In genomic region chr13:95256086-95256485, GRCh38 we compare ENCODE assay signal across 12 cellular contexts. TPM values are rescaled to one million over a fixed set of nuclear protein-coding genes. Genes with fewer than 3 reads are reported as not detected.
A peak's percentile ranks its signal among the peaks of the same experiment; 100 is the strongest.
DNase-seq lines count a peak whose midpoint lies in the region; ATAC-seq, FAIRE-seq and TF ChIP-seq lines count a peak whose summit lies in the region.
"Had no signal": no experiment of that assay in that cellular context is flagged by ENCODE, and none has a peak within 500 bp of the region (broad histone marks: within the 10 kb centered on the region; RNA-seq: fewer than 3 reads in every experiment).

No MANE protein-coding gene starts in this region.

- DNase-seq in EL: peak; percentile 98
- DNase-seq in RCC 7860 (ENCODE audit: low spot score): peak; percentile 98
- DNase-seq in epithelial cell of proximal tubule (ENCODE audit: low read depth): peak; percentile 98
- DNase-seq in osteoblast (ENCODE audit: insufficient read length, low spot score, missing footprints): peak; percentile 76
- no peak for DNase-seq in activated naive CD8-positive, alpha-beta T cell treated with anti-CD3 and anti-CD28 coated beads, Interleukin-2, amount 50 U/mL, for 24 hours
- DNase-seq in SK-N-DZ (ENCODE audit: low spot score): no peak
- DNase-seq in GM10248 (ENCODE audit: extremely low spot score): no peak
- DNase-seq in heart right ventricle: no peak
- DNase-seq: activated CD4-positive, alpha-beta memory T cell treated with anti-CD3 and anti-CD28 coated beads, Interleukin-2, amount 10 ng/mL, durations not matched to agents 7 days and 5 days; activated naive CD8-positive, alpha-beta T cell treated with anti-CD3 and anti-CD28 coated beads for 36 hours; erythroblast; Karpas-422 had no signal

- TF ChIP-seq CTCF in epithelial cell of proximal tubule (conservative IDR thresholded peaks at IDR 0.05; ENCODE audit: low read depth, low read length) (no peak), osteoblast (IDR thresholded peaks at IDR 0.05; ENCODE audit: extremely low read depth, low read depth, low read length) (no peak), GM10248 (IDR thresholded peaks at IDR 0.05; ENCODE audit: control extremely low read depth, extremely low read depth, low read depth, missing control alignments) (no peak), heart right ventricle (IDR thresholded peaks at IDR 0.05) (no peak)

- POLR2A ChIA-PET in GM10248 (lab: Yijun Ruan, JAX): no interaction called here

- H3K27me3 Mint-ChIP-seq in activated naive CD8-positive, alpha-beta T cell treated with anti-CD3 and anti-CD28 coated beads, Interleukin-2, amount 50 U/mL, for 24 hours: no peaks in the 10 kb centered on the region
- H3K27me3 Mint-ChIP-seq: activated CD4-positive, alpha-beta memory T cell treated with anti-CD3 and anti-CD28 coated beads, Interleukin-2, amount 10 ng/mL, durations not matched to agents 7 days and 5 days; activated naive CD8-positive, alpha-beta T cell treated with anti-CD3 and anti-CD28 coated beads for 36 hours had no signal

- peak; percentile 96 for FAIRE-seq in RCC 7860 (lab: Jason Lieb, UNC)

- CTCF ChIA-PET in GM10248 (lab: Yijun Ruan, JAX): interaction anchor here (0.8 to 2.9 kb wide), 6 partner anchors 13 to 42 kb away, joined by 3 to 9 read pairs (median 3); no protein-coding TSS in a partner anchor

- no peaks in the 10 kb centered on the region for H3K9me3 ChIP-seq in osteoblast (ENCODE audit: low read depth, low read length)
- H3K9me3 ChIP-seq in heart right ventricle: no peaks in the 10 kb centered on the region

- intact Hi-C loops in heart right ventricle (cut with DNase I): no loop called here

- WGBS in heart right ventricle, 2 donors: 80 to 84% methylated on average over 7 of the region's 7 CpGs

- no peak overlapping the region for H3K27ac Mint-ChIP-seq in activated naive CD8-positive, alpha-beta T cell treated with anti-CD3 and anti-CD28 coated beads, Interleukin-2, amount 50 U/mL, for 24 hours
- H3K27ac Mint-ChIP-seq: activated CD4-positive, alpha-beta memory T cell treated with anti-CD3 and anti-CD28 coated beads, Interleukin-2, amount 10 ng/mL, durations not matched to agents 7 days and 5 days; activated naive CD8-positive, alpha-beta T cell treated with anti-CD3 and anti-CD28 coated beads for 36 hours had no signal

- ATAC-seq in activated naive CD8-positive, alpha-beta T cell treated with anti-CD3 and anti-CD28 coated beads, Interleukin-2, amount 50 U/mL, for 24 hours: no peak
- no peak for ATAC-seq in heart right ventricle

- H3K9me3 Mint-ChIP-seq in activated naive CD8-positive, alpha-beta T cell treated with anti-CD3 and anti-CD28 coated beads, Interleukin-2, amount 50 U/mL, for 24 hours: no peaks in the 10 kb centered on the region
- H3K9me3 Mint-ChIP-seq: activated CD4-positive, alpha-beta memory T cell treated with anti-CD3 and anti-CD28 coated beads, Interleukin-2, amount 10 ng/mL, durations not matched to agents 7 days and 5 days; activated naive CD8-positive, alpha-beta T cell treated with anti-CD3 and anti-CD28 coated beads for 36 hours had no signal

- H3K36me3 ChIP-seq in osteoblast (ENCODE audit: insufficient read depth, low read length): no peaks in the 10 kb centered on the region
- H3K36me3 ChIP-seq in heart right ventricle: no peaks in the 10 kb centered on the region

- H3K4me3 ChIP-seq in epithelial cell of proximal tubule (ENCODE audit: low read depth, low read length): no peak overlapping the region
- H3K4me3 ChIP-seq in osteoblast (ENCODE audit: insufficient read depth, low read length): no peak overlapping the region
- H3K4me3 ChIP-seq in heart right ventricle: no peak overlapping the region

- no peaks in the 10 kb centered on the region for H3K79me2 ChIP-seq in osteoblast (ENCODE audit: insufficient read depth, low read length)

- no peaks in the 10 kb centered on the region for H3K27me3 ChIP-seq in osteoblast (ENCODE audit: insufficient read depth, low read length)
- H3K27me3 ChIP-seq in heart right ventricle: no peaks in the 10 kb centered on the region

- no peak overlapping the region for H3K27ac ChIP-seq in osteoblast (ENCODE audit: low read depth, low read length)
- H3K27ac ChIP-seq in heart right ventricle: no peak overlapping the region

- peaks cover 15% of the 10 kb centered on the region for H3K36me3 Mint-ChIP-seq in activated naive CD8-positive, alpha-beta T cell treated with anti-CD3 and anti-CD28 coated beads, Interleukin-2, amount 50 U/mL, for 24 hours (ENCODE audit: low read depth)

- no peak overlapping the region for H3K4me2 ChIP-seq in osteoblast (ENCODE audit: insufficient read depth, low read length)

- H3K4me3 Mint-ChIP-seq in activated naive CD8-positive, alpha-beta T cell treated with anti-CD3 and anti-CD28 coated beads, Interleukin-2, amount 50 U/mL, for 24 hours: no peak overlapping the region
- H3K4me3 Mint-ChIP-seq: activated CD4-positive, alpha-beta memory T cell treated with anti-CD3 and anti-CD28 coated beads, Interleukin-2, amount 10 ng/mL, durations not matched to agents 7 days and 5 days; activated naive CD8-positive, alpha-beta T cell treated with anti-CD3 and anti-CD28 coated beads for 36 hours had no signal

- no peak overlapping the region for H2AFZ ChIP-seq in osteoblast (ENCODE audit: low read length)

- peaks cover 3% of the 10 kb centered on the region for H4K20me1 ChIP-seq in osteoblast (ENCODE audit: insufficient read depth, low read length)

- peaks cover 21% of the 10 kb centered on the region for H3K4me1 Mint-ChIP-seq in activated naive CD8-positive, alpha-beta T cell treated with anti-CD3 and anti-CD28 coated beads, Interleukin-2, amount 50 U/mL, for 24 hours
- H3K4me1 Mint-ChIP-seq: activated CD4-positive, alpha-beta memory T cell treated with anti-CD3 and anti-CD28 coated beads, Interleukin-2, amount 10 ng/mL, durations not matched to agents 7 days and 5 days had no signal

- H3K4me1 ChIP-seq in osteoblast (ENCODE audit: insufficient read depth, low read length) (peaks cover 18% of the 10 kb centered on the region), heart right ventricle (no peaks in the 10 kb centered on the region)

RNA-seq across cellular contexts. Expression of gene ABCC4, which starts 45.2 kb away (rescaled TPM):
- total RNA-seq in epithelial cell of proximal tubule (33.4 and 40.7 TPM in 2 replicates), osteoblast (27.5 and 41.5 TPM in 2 replicates), heart right ventricle (1 to 10 TPM; 2.3 to 6.7 (median 4.1) TPM)
- 18.1 and 18.7 TPM in 2 replicates for polyA plus RNA-seq in SK-N-DZ (2014; cell fraction: cytosol; rRNA removed)
- polyA plus RNA-seq in SK-N-DZ (2014; cell fraction: nucleus; rRNA removed): 9.0 and 9.7 TPM in 2 replicates
- polyA plus RNA-seq in heart right ventricle: 1 to 10 TPM; 1.1 to 1.9 TPM

Comparison
In these comparisons a context has a peak if more than half of its experiments do, and no peak if none do; other contexts are left out.
1. DNase-seq: peak in EL (single experiment), RCC 7860 (single experiment), epithelial cell of proximal tubule (single experiment) and osteoblast (single experiment); none in activated naive CD8-positive, alpha-beta T cell treated with anti-CD3 and anti-CD28 coated beads, Interleukin-2, amount 50 U/mL, for 24 hours (single experiment), SK-N-DZ (single experiment), GM10248 (single experiment) and heart right ventricle (0 of 2).